Comparison of ENCODE assay signal across 18 cellular contexts in the genomic region with DNA sequence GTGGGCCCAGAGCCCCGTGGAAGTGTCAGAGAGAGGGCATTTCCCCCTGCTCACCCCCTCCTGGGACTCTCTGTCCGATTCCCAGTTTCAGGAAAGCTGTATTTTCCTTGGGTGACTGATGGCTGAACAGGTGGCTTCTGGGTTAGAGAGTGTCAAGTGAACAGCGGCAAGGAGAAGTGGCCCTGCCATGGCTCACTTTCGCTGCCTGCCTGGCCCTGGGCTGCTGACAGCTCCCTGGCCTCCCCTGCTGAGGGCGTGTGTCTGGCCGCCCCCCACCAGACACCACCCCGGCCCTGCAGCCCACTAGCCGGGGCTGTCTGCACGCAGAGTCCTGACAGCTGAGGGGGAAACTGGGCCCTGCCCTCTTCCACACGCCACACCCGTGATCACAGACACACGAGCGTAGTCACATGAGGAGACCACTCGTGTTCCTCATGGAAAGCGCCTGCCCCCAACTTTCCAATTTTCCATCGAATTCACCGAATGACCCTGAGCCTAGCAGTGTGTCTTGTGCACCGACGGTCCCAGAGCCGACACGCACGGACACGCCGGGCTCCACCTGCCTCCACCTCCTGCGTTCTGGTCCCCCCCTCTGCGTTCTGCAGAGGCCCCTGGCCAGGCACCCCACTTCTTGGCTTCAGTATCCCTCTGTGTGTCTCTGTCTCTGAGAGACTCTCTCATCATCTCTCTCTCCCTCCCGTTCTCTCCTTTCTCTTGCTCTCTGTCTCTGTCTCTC.
"Had no signal": no experiment of that assay in that cellular context is flagged by ENCODE, and none has a peak within 500 bp of the region (broad histone marks: within the 10 kb centered on the region; RNA-seq: fewer than 3 reads in every experiment).

No MANE protein-coding gene starts in this region.

- H3K4me3 Mint-ChIP-seq: activated CD4-positive, alpha-beta T cell treated with anti-CD3 and anti-CD28 coated beads, Interleukin-2, amount 10 ng/mL, durations not matched to agents 7 days and 5 days; activated naive CD8-positive, alpha-beta T cell; activated T-helper 1 cell treated with anti-CD3 and anti-CD28 coated beads, Interleukin-12 subunit alpha, Interleukin-12 subunit beta, Interleukin-2, Interleukin-4 antibody, amounts not matched to agents 30 ng/mL and 10 ng/mL and 1 ng/mL, durations not matched to agents 14 hours and 24 hours and 36 hours; neural crest cell; stimulated activated naive CD8-positive, alpha-beta T cell treated with anti-CD3 and anti-CD28 coated beads, Interleukin-15, Interleukin-2, amounts not matched to agents 100 ng/mL and 50 ng/mL, for 24 hours had no signal

- H3K36me3 Mint-ChIP-seq: activated naive CD8-positive, alpha-beta T cell had no signal

- H3K27ac ChIP-seq: esophagus muscularis mucosa, hepatocyte, ovary, sigmoid colon, suprapubic skin, transverse colon, vagina had no signal

- H3K27ac Mint-ChIP-seq: activated CD4-positive, alpha-beta T cell treated with anti-CD3 and anti-CD28 coated beads, Interleukin-2, amount 10 ng/mL, durations not matched to agents 7 days and 5 days; activated naive CD8-positive, alpha-beta T cell; activated T-helper 1 cell treated with anti-CD3 and anti-CD28 coated beads, Interleukin-12 subunit alpha, Interleukin-12 subunit beta, Interleukin-2, Interleukin-4 antibody, amounts not matched to agents 30 ng/mL and 10 ng/mL and 1 ng/mL, durations not matched to agents 14 hours and 24 hours and 36 hours; stimulated activated naive CD8-positive, alpha-beta T cell treated with anti-CD3 and anti-CD28 coated beads, Interleukin-15, Interleukin-2, amounts not matched to agents 100 ng/mL and 50 ng/mL, for 24 hours had no signal

- DNase-seq: activated CD4-positive, alpha-beta T cell treated with anti-CD3 and anti-CD28 coated beads, Interleukin-2, amount 10 ng/mL, durations not matched to agents 7 days and 5 days; activated gamma-delta T cell treated with Interleukin-2 at 50 U/mL for 16 hours; dermis blood vessel endothelial cell; effector memory CD4-positive, alpha-beta T cell; left colon; midbrain; ovary; sigmoid colon; T1000 had no signal

- H3K4me1 ChIP-seq: sigmoid colon, suprapubic skin, vagina had no signal

- H3K4me3 ChIP-seq: esophagus muscularis mucosa, hepatocyte, ovary, sigmoid colon, suprapubic skin, transverse colon, vagina had no signal

- H3K79me2 ChIP-seq: hepatocyte had no signal

- H3K27me3 ChIP-seq: ovary, sigmoid colon, suprapubic skin, transverse colon, vagina had no signal

- H3K4me2 ChIP-seq: hepatocyte had no signal

- H2AFZ ChIP-seq: hepatocyte had no signal

- H3K9me3 ChIP-seq: esophagus muscularis mucosa, ovary, sigmoid colon, suprapubic skin, transverse colon, vagina had no signal

- H3K9me3 Mint-ChIP-seq: activated CD4-positive, alpha-beta T cell treated with anti-CD3 and anti-CD28 coated beads, Interleukin-2, amount 10 ng/mL, durations not matched to agents 7 days and 5 days; activated T-helper 1 cell treated with anti-CD3 and anti-CD28 coated beads, Interleukin-12 subunit alpha, Interleukin-12 subunit beta, Interleukin-2, Interleukin-4 antibody, amounts not matched to agents 30 ng/mL and 10 ng/mL and 1 ng/mL, durations not matched to agents 14 hours and 24 hours and 36 hours; stimulated activated naive CD8-positive, alpha-beta T cell treated with anti-CD3 and anti-CD28 coated beads, Interleukin-15, Interleukin-2, amounts not matched to agents 100 ng/mL and 50 ng/mL, for 24 hours had no signal

- H3K36me3 ChIP-seq: esophagus muscularis mucosa, ovary, sigmoid colon, suprapubic skin, transverse colon, vagina had no signal

- H3K4me1 Mint-ChIP-seq: activated CD4-positive, alpha-beta T cell treated with anti-CD3 and anti-CD28 coated beads, Interleukin-2, amount 10 ng/mL, durations not matched to agents 7 days and 5 days had no signal

- H3K27me3 Mint-ChIP-seq: activated naive CD8-positive, alpha-beta T cell had no signal
